Comparison of ENCODE assay signal across 27 cellular contexts in genomic region chr11:3830088-3830487, GRCh38. TPM values are rescaled to one million over a fixed set of nuclear protein-coding genes. Genes with fewer than 3 reads are reported as not detected.
DNase-seq lines count a peak whose midpoint lies in the region; ATAC-seq and TF ChIP-seq lines count a peak whose summit lies in the region.
"Had no signal": no experiment of that assay in that cellular context is flagged by ENCODE, and none has a peak within 500 bp of the region (broad histone marks: within the 10 kb centered on the region; RNA-seq: fewer than 3 reads in every experiment).

No MANE protein-coding gene starts in this region.

- H3K27me3 ChIP-seq in CD8-positive, alpha-beta memory T cell (ENCODE audit: insufficient read depth, low read length, poor library complexity, severe bottlenecking): no peaks in the 10 kb centered on the region
- no peaks in the 10 kb centered on the region for H3K27me3 ChIP-seq in neutrophil
- H3K27me3 ChIP-seq: brain microvascular endothelial cell, gastrocnemius medialis, hepatocyte, left lung, pancreas, transverse colon had no signal

- H3K4me1 Mint-ChIP-seq in activated CD8-positive, alpha-beta T cell treated with anti-CD3 and anti-CD28 coated beads for 36 hours (ENCODE audit: low read depth): peaks cover 71% of the 10 kb centered on the region
- H3K4me1 Mint-ChIP-seq in activated CD8-positive, alpha-beta T cell treated with anti-CD3 and anti-CD28 coated beads, Interleukin-2, amount 10 ng/mL, durations not matched to agents 7 days and 5 days (ENCODE audit: low read depth): peaks cover 70% of the 10 kb centered on the region
- peaks cover 61 to 83% (median 72%) of the 10 kb centered on the region in 3 donors for H3K4me1 Mint-ChIP-seq in CD8-positive, alpha-beta memory T cell
- H3K4me1 Mint-ChIP-seq in central memory CD8-positive, alpha-beta T cell: peaks cover 63% of the 10 kb centered on the region

- H3K36me3 ChIP-seq in CD8-positive, alpha-beta memory T cell (ENCODE audit: insufficient read depth, low read length): peaks cover 32% of the 10 kb centered on the region
- H3K36me3 ChIP-seq in neutrophil: peaks cover 83% of the 10 kb centered on the region

- H3K36me3 Mint-ChIP-seq in activated CD8-positive, alpha-beta T cell treated with anti-CD3 and anti-CD28 coated beads for 36 hours (ENCODE audit: low read depth): peaks cover 83% of the 10 kb centered on the region
- H3K36me3 Mint-ChIP-seq in activated CD8-positive, alpha-beta T cell treated with anti-CD3 and anti-CD28 coated beads, Interleukin-2, amount 10 ng/mL, durations not matched to agents 7 days and 5 days (ENCODE audit: low read depth): peaks cover 83% of the 10 kb centered on the region
- H3K36me3 Mint-ChIP-seq in CD8-positive, alpha-beta memory T cell: peaks cover 0 to 82% (median 5%) of the 10 kb centered on the region in 3 donors
- peaks cover 46% of the 10 kb centered on the region for H3K36me3 Mint-ChIP-seq in central memory CD8-positive, alpha-beta T cell (ENCODE audit: insufficient read depth)

- H3K27me3 Mint-ChIP-seq in activated CD8-positive, alpha-beta T cell treated with anti-CD3 and anti-CD28 coated beads for 36 hours: no peaks in the 10 kb centered on the region
- no peaks in the 10 kb centered on the region for H3K27me3 Mint-ChIP-seq in activated CD8-positive, alpha-beta T cell treated with anti-CD3 and anti-CD28 coated beads, Interleukin-2, amount 10 ng/mL, durations not matched to agents 7 days and 5 days (ENCODE audit: low read depth)
- H3K27me3 Mint-ChIP-seq in CD8-positive, alpha-beta memory T cell: no peaks in the 10 kb centered on the region
- no peaks in the 10 kb centered on the region for H3K27me3 Mint-ChIP-seq in central memory CD8-positive, alpha-beta T cell

- no peak overlapping the region for H3K4me3 ChIP-seq in CD8-positive, alpha-beta memory T cell (ENCODE audit: low read length)
- peak overlapping the region; percentile 93 to 99 for H3K4me3 ChIP-seq in neutrophil (ENCODE audit: low read depth in 1 of 2, low read length in 1 of 2)
- H3K4me3 ChIP-seq: gastrocnemius medialis, hepatocyte, left lung, pancreas, transverse colon had no signal

- TF ChIP-seq CTCF in activated CD8-positive, alpha-beta T cell treated with anti-CD3 and anti-CD28 coated beads for 36 hours (IDR thresholded peaks at IDR 0.05): no peak
- no peak for TF ChIP-seq CTCF in neutrophil (IDR thresholded peaks at IDR 0.05)

- CTCF ChIA-PET in activated CD8-positive, alpha-beta T cell treated with anti-CD3 and anti-CD28 coated beads for 36 hours (lab: Charles Lee): interaction anchor here (1.8 to 5.8 kb wide), 3 partner anchors 12 to 243 kb away, joined by 6 to 33 read pairs (median 10); partner anchors contain the start of gene PGAP2
- CTCF ChIA-PET in activated CD8-positive, alpha-beta T cell treated with anti-CD3 and anti-CD28 coated beads, Interleukin-2, amount 10 ng/mL, durations not matched to agents 7 days and 5 days (lab: Charles Lee): interaction anchor here (0.7 to 19.3 kb wide), 4 partner anchors 11 to 242 kb away, joined by 3 to 458 read pairs (median 8); partner anchors contain the start of genes RHOG and STIM1
- CTCF ChIA-PET in CD8-positive, alpha-beta memory T cell (lab: Charles Lee): interaction anchor here (0.9 to 2.7 kb wide), 3 partner anchors 10 to 25 kb away, joined by 3 to 12 read pairs (median 8); partner anchors contain the start of genes RHOG and STIM1

- intact Hi-C loops in activated CD8-positive, alpha-beta T cell treated with anti-CD3 and anti-CD28 coated beads for 36 hours (cut with micrococcal nuclease): no loop called here

- ATAC-seq in activated CD8-positive, alpha-beta T cell treated with anti-CD3 and anti-CD28 coated beads for 36 hours: no peak
- ATAC-seq in activated CD8-positive, alpha-beta T cell treated with anti-CD3 and anti-CD28 coated beads, Interleukin-2, amount 10 ng/mL, durations not matched to agents 7 days and 5 days: no peak
- ATAC-seq in central memory CD8-positive, alpha-beta T cell (replicated peaks; ENCODE audit: extremely low read depth, poor library complexity, severe bottlenecking): no peak
- ATAC-seq: gastrocnemius medialis, left lung, Panc1, right cardiac atrium, WTC11 had no signal

- H3K4me1 ChIP-seq in CD8-positive, alpha-beta memory T cell (ENCODE audit: insufficient read depth, low read length): peaks cover 64% of the 10 kb centered on the region
- peaks cover 97 to 98% of the 10 kb centered on the region in 2 experiments for H3K4me1 ChIP-seq in neutrophil (ENCODE audit: control insufficient read depth in 1 of 2, insufficient read depth in 1 of 2, low read depth in 1 of 2, low read length in 1 of 2)

- no peaks in the 10 kb centered on the region for H3K9me3 ChIP-seq in CD8-positive, alpha-beta memory T cell (ENCODE audit: low read length)
- H3K9me3 ChIP-seq in neutrophil: no peaks in the 10 kb centered on the region
- H3K9me3 ChIP-seq: gastrocnemius medialis, left lung, pancreas, transverse colon had no signal

- H3K27ac Mint-ChIP-seq in activated CD8-positive, alpha-beta T cell treated with anti-CD3 and anti-CD28 coated beads for 36 hours: peak overlapping the region; percentile 91
- no peak overlapping the region for H3K27ac Mint-ChIP-seq in activated CD8-positive, alpha-beta T cell treated with anti-CD3 and anti-CD28 coated beads, Interleukin-2, amount 10 ng/mL, durations not matched to agents 7 days and 5 days
- peak overlapping the region; percentile 38 to 99 (median 82) for H3K27ac Mint-ChIP-seq in CD8-positive, alpha-beta memory T cell
- peak overlapping the region; percentile 93 for H3K27ac Mint-ChIP-seq in central memory CD8-positive, alpha-beta T cell (ENCODE audit: low read depth)
- H3K27ac Mint-ChIP-seq: WTC11 had no signal

- POLR2A ChIA-PET in activated CD8-positive, alpha-beta T cell treated with anti-CD3 and anti-CD28 coated beads for 36 hours (lab: Charles Lee): interaction anchor here (2.4 to 3.3 kb wide), 2 partner anchors 8 to 11 kb away, joined by 10 to 21 read pairs; partner anchors contain the start of gene RHOG
- POLR2A ChIA-PET in activated CD8-positive, alpha-beta T cell treated with anti-CD3 and anti-CD28 coated beads, Interleukin-2, amount 10 ng/mL, durations not matched to agents 7 days and 5 days (lab: Charles Lee): interaction anchor here (1.3 to 4.4 kb wide), 3 partner anchors 10 to 24 kb away, joined by 3 to 22 read pairs (median 20); partner anchors contain the start of genes RHOG and STIM1
- POLR2A ChIA-PET in CD8-positive, alpha-beta memory T cell (lab: Charles Lee): no interaction called here

- no peak for DNase-seq in activated CD8-positive, alpha-beta T cell treated with anti-CD3 and anti-CD28 coated beads for 36 hours
- DNase-seq in activated CD8-positive, alpha-beta T cell treated with anti-CD3 and anti-CD28 coated beads, Interleukin-2, amount 10 ng/mL, durations not matched to agents 7 days and 5 days: no peak
- DNase-seq in CD8-positive, alpha-beta memory T cell: no peak
- DNase-seq in central memory CD8-positive, alpha-beta T cell (ENCODE audit: low spot score in 2 of 2): no peak
- DNase-seq in A172 (ENCODE audit: low spot score) (no peak), NCI-H2227 (lab: John Stamatoyannopoulos, UW; ENCODE audit: unreplicated experiment) (no peak), AG08396 (ENCODE audit: low spot score) (no peak)
- DNase-seq: activated CD8-positive, alpha-beta memory T cell treated with anti-CD3 and anti-CD28 coated beads for 24 hours; activated T-cell treated with anti-CD3 and anti-CD28 coated beads, Interleukin-2, amount 50 U/mL, for 1 hour; brain microvascular endothelial cell; EL; gastrocnemius medialis; left lung; NCI-H187; NCI-H2171 treated with DMSO at 0.1 percent for 48 hours; NCI-H524 treated with DMSO at 0.1 percent for 48 hours; pancreas; right cardiac atrium; SHP77 treated with DMSO at 0.1 percent for 48 hours; stimulated activated CD4-positive, alpha-beta T cell treated with anti-CD3 and anti-CD28 coated beads, Interleukin-4, amount 100 ng/mL, for 4 hours; stimulated activated naive CD4-positive, alpha-beta T cell treated with Interleukin-2 at 50 U/mL for 16 hours; transverse colon had no signal

- no peaks in the 10 kb centered on the region for H3K9me3 Mint-ChIP-seq in activated CD8-positive, alpha-beta T cell treated with anti-CD3 and anti-CD28 coated beads for 36 hours
- H3K9me3 Mint-ChIP-seq in activated CD8-positive, alpha-beta T cell treated with anti-CD3 and anti-CD28 coated beads, Interleukin-2, amount 10 ng/mL, durations not matched to agents 7 days and 5 days (ENCODE audit: insufficient read depth): no peaks in the 10 kb centered on the region
- H3K9me3 Mint-ChIP-seq in CD8-positive, alpha-beta memory T cell: no peaks in the 10 kb centered on the region
- H3K9me3 Mint-ChIP-seq in central memory CD8-positive, alpha-beta T cell: no peaks in the 10 kb centered on the region
- H3K9me3 Mint-ChIP-seq: nephron, WTC11 had no signal

- H3K27ac ChIP-seq in CD8-positive, alpha-beta memory T cell (ENCODE audit: low read depth, low read length): no peak overlapping the region
- H3K27ac ChIP-seq in neutrophil: peak overlapping the region; percentile 98
- H3K27ac ChIP-seq: brain microvascular endothelial cell, gastrocnemius medialis, hepatocyte had no signal

- H3K4me3 Mint-ChIP-seq in activated CD8-positive, alpha-beta T cell treated with anti-CD3 and anti-CD28 coated beads for 36 hours: no peak overlapping the region
- no peak overlapping the region for H3K4me3 Mint-ChIP-seq in activated CD8-positive, alpha-beta T cell treated with anti-CD3 and anti-CD28 coated beads, Interleukin-2, amount 10 ng/mL, durations not matched to agents 7 days and 5 days
- no peak overlapping the region for H3K4me3 Mint-ChIP-seq in CD8-positive, alpha-beta memory T cell
- no peak overlapping the region for H3K4me3 Mint-ChIP-seq in central memory CD8-positive, alpha-beta T cell
- H3K4me3 Mint-ChIP-seq: nephron, WTC11 had no signal

RNA-seq across cellular contexts. Expression of gene RHOG, which starts 10.7 kb away (rescaled TPM):
- 100 to 1,000 TPM; 176 to 188 TPM for total RNA-seq in activated CD8-positive, alpha-beta T cell treated with anti-CD3 and anti-CD28 coated beads for 36 hours
- 100 to 1,000 TPM; 173 to 191 TPM for total RNA-seq in activated CD8-positive, alpha-beta T cell treated with anti-CD3 and anti-CD28 coated beads, Interleukin-2, amount 10 ng/mL, durations not matched to agents 7 days and 5 days
- 100 to 1,000 TPM; 170 to 175 TPM for total RNA-seq in CD8-positive, alpha-beta memory T cell
- 229 TPM for polyA plus RNA-seq in CD8-positive, alpha-beta memory T cell
- 40.6 and 50.9 TPM in 2 replicates for total RNA-seq in A172 (2014; rRNA removed; shearing (Covaris generic))

RNA-seq across cellular contexts. Expression of gene PGAP2, which starts 21.7 kb away (rescaled TPM):
- total RNA-seq in activated CD8-positive, alpha-beta T cell treated with anti-CD3 and anti-CD28 coated beads for 36 hours: 10 to 100 TPM; 33.1 to 36.7 TPM
- 10 to 100 TPM; 23.8 to 25.7 TPM for total RNA-seq in activated CD8-positive, alpha-beta T cell treated with anti-CD3 and anti-CD28 coated beads, Interleukin-2, amount 10 ng/mL, durations not matched to agents 7 days and 5 days
- 10 to 100 TPM; 38.9 to 40.2 TPM for total RNA-seq in CD8-positive, alpha-beta memory T cell
- polyA plus RNA-seq in CD8-positive, alpha-beta memory T cell: 16.1 TPM
- 15.4 and 16.6 TPM in 2 replicates for total RNA-seq in A172 (2014; rRNA removed; shearing (Covaris generic))

RNA-seq across cellular contexts. Expression of gene STIM1, which starts 25.4 kb away (rescaled TPM):
- 10 to 100 TPM; 60.8 to 61.4 TPM for total RNA-seq in activated CD8-positive, alpha-beta T cell treated with anti-CD3 and anti-CD28 coated beads for 36 hours
- 100 to 1,000 TPM in 1 of 2 experiments, 10 to 100 TPM in 1; 97.3 to 104 TPM for total RNA-seq in activated CD8-positive, alpha-beta T cell treated with anti-CD3 and anti-CD28 coated beads, Interleukin-2, amount 10 ng/mL, durations not matched to agents 7 days and 5 days
- 10 to 100 TPM; 45.6 to 46.0 TPM for total RNA-seq in CD8-positive, alpha-beta memory T cell
- 43.8 TPM for polyA plus RNA-seq in CD8-positive, alpha-beta memory T cell
- total RNA-seq in A172 (2014; rRNA removed; shearing (Covaris generic)): 23.6 and 27.1 TPM in 2 replicates

RNA-seq across cellular contexts. Expression of gene NUP98, which starts 32.7 kb away (rescaled TPM):
- 10 to 100 TPM; 88.4 to 89.9 TPM for total RNA-seq in activated CD8-positive, alpha-beta T cell treated with anti-CD3 and anti-CD28 coated beads for 36 hours
- 100 to 1,000 TPM; 106 to 108 TPM for total RNA-seq in activated CD8-positive, alpha-beta T cell treated with anti-CD3 and anti-CD28 coated beads, Interleukin-2, amount 10 ng/mL, durations not matched to agents 7 days and 5 days
- 100 to 1,000 TPM; 101 to 105 TPM for total RNA-seq in CD8-positive, alpha-beta memory T cell
- 49.0 TPM for polyA plus RNA-seq in CD8-positive, alpha-beta memory T cell
- total RNA-seq in A172 (2014; rRNA removed; shearing (Covaris generic)): 96.6 and 104 TPM in 2 replicates
